In genomic region chr4:168859888-168860694, GRCh38 we compare ENCODE assay signal across 9 cellular contexts.
DNase-seq lines count a peak whose midpoint lies in the region; ATAC-seq and TF ChIP-seq lines count a peak whose summit lies in the region.
"Had no signal": no experiment of that assay in that cellular context is flagged by ENCODE, and none has a peak within 500 bp of the region (broad histone marks: within the 10 kb centered on the region; RNA-seq: fewer than 3 reads in every experiment).

No MANE protein-coding gene starts in this region.

- peaks cover 0 to 31% of the 10 kb centered on the region in 2 donors for H3K36me3 Mint-ChIP-seq in activated naive CD4-positive, alpha-beta T cell treated with anti-CD3 and anti-CD28 coated beads, Interleukin-2, amount 50 U/mL, for 72 hours
- H3K36me3 Mint-ChIP-seq in CD4-positive, alpha-beta T cell (ENCODE audit: low read depth): no peaks in the 10 kb centered on the region

- no peaks in the 10 kb centered on the region for H3K4me1 Mint-ChIP-seq in CD4-positive, alpha-beta T cell (ENCODE audit: low read depth)

- no peak for TF ChIP-seq CTCF in upper lobe of left lung (IDR thresholded peaks at IDR 0.05)
- no peak for TF ChIP-seq CTCF in CD4-positive, alpha-beta T cell (IDR thresholded peaks at IDR 0.05)
- TF ChIP-seq CTCF in tibial nerve (IDR thresholded peaks at IDR 0.05): no peak

- H3K36me3 ChIP-seq in upper lobe of left lung (no peaks in the 10 kb centered on the region), tibial nerve (no peaks in the 10 kb centered on the region)

- H3K9me3 Mint-ChIP-seq in activated naive CD4-positive, alpha-beta T cell treated with anti-CD3 and anti-CD28 coated beads, Interleukin-2, amount 50 U/mL, for 72 hours: no peaks in the 10 kb centered on the region
- no peaks in the 10 kb centered on the region for H3K9me3 Mint-ChIP-seq in CD4-positive, alpha-beta T cell

- H3K4me3 ChIP-seq in upper lobe of left lung (no peak overlapping the region), tibial nerve (no peak overlapping the region)

- no peak overlapping the region for H3K4me3 Mint-ChIP-seq in CD4-positive, alpha-beta T cell
- H3K4me3 Mint-ChIP-seq: stimulated activated naive CD8-positive, alpha-beta T cell treated with anti-CD3 and anti-CD28 coated beads, Interleukin-15, Interleukin-2, amounts not matched to agents 100 ng/mL and 50 ng/mL, for 24 hours had no signal

- DNase-seq in activated naive CD4-positive, alpha-beta T cell treated with anti-CD3 and anti-CD28 coated beads, Interleukin-2, amount 50 U/mL, for 72 hours (ENCODE audit: low spot score in 2 of 2): no peak
- no peak for DNase-seq in activated naive CD4-positive, alpha-beta T cell (lab: John Stamatoyannopoulos, UW)
- DNase-seq in upper lobe of left lung: no peak
- DNase-seq in CD4-positive, alpha-beta T cell: no peak
- no peak for DNase-seq in 8988T
- no peak for DNase-seq in tibial nerve (ENCODE audit: low spot score in 2 of 2)

- peak overlapping the region in 1 of 2 donors; percentile 89 for H3K27ac Mint-ChIP-seq in activated naive CD4-positive, alpha-beta T cell treated with anti-CD3 and anti-CD28 coated beads, Interleukin-2, amount 50 U/mL, for 72 hours
- H3K27ac Mint-ChIP-seq in CD4-positive, alpha-beta T cell: no peak overlapping the region
- H3K27ac Mint-ChIP-seq: stimulated activated naive CD8-positive, alpha-beta T cell treated with anti-CD3 and anti-CD28 coated beads, Interleukin-15, Interleukin-2, amounts not matched to agents 100 ng/mL and 50 ng/mL, for 24 hours had no signal

- intact Hi-C loops in CD4-positive, alpha-beta T cell (cut with DNase I, micrococcal nuclease): no loop called here

- TF ChIP-seq EP300 in upper lobe of left lung (IDR thresholded peaks at IDR 0.05) (no peak), tibial nerve (IDR thresholded peaks at IDR 0.05) (no peak)

- CTCF ChIA-PET in CD4-positive, alpha-beta T cell (lab: Charles Lee): interaction anchor here (1.3 kb wide), 1 partner anchor 11 kb away, joined by 3 read pairs; no protein-coding TSS in a partner anchor

- peak overlapping the region in 3 of 4 donors; percentile 24 to 53 (median 50) for H3K27ac ChIP-seq in upper lobe of left lung
- H3K27ac ChIP-seq in CD4-positive, alpha-beta T cell (ENCODE audit: low read depth, low read length): no peak overlapping the region
- H3K27ac ChIP-seq in tibial nerve: peak overlapping the region in 2 of 4 donors; percentile 1 to 50

- peak; percentile 36 to 59 for ATAC-seq in activated naive CD4-positive, alpha-beta T cell treated with anti-CD3 and anti-CD28 coated beads, Interleukin-2, amount 50 U/mL, for 72 hours
- ATAC-seq in HG03135 (IDR thresholded peaks at IDR 0.05; ENCODE audit: unreplicated experiment) (peak; percentile 93), esophagus mucosa (peak; percentile 37), upper lobe of left lung (ENCODE audit: low FRiP score in 2 of 2) (no peak)
- ATAC-seq in CD4-positive, alpha-beta T cell (ENCODE audit: poor library complexity): no peak

- H3K9me3 ChIP-seq in upper lobe of left lung (no peaks in the 10 kb centered on the region), tibial nerve (no peaks in the 10 kb centered on the region)
- no peaks in the 10 kb centered on the region for H3K9me3 ChIP-seq in CD4-positive, alpha-beta T cell (ENCODE audit: control insufficient read depth, low read length)

- TF ChIP-seq POLR2A in upper lobe of left lung (IDR thresholded peaks at IDR 0.05) (no peak), tibial nerve (IDR thresholded peaks at IDR 0.05) (no peak)

- WGBS in upper lobe of left lung, 2 donors: 89 to 90% methylated on average over 9 of the region's 9 CpGs
- WGBS in tibial nerve, 2 donors: 91 to 93% methylated on average over 9 of the region's 9 CpGs

- POLR2A ChIA-PET in CD4-positive, alpha-beta T cell (lab: Charles Lee): no interaction called here

- H3K27me3 Mint-ChIP-seq in CD4-positive, alpha-beta T cell: no peaks in the 10 kb centered on the region
- H3K27me3 Mint-ChIP-seq: stimulated activated naive CD8-positive, alpha-beta T cell treated with anti-CD3 and anti-CD28 coated beads, Interleukin-15, Interleukin-2, amounts not matched to agents 100 ng/mL and 50 ng/mL, for 24 hours had no signal

- H3K4me1 ChIP-seq in upper lobe of left lung (peaks cover 0 to 7% (median 0%) of the 10 kb centered on the region in 4 donors), tibial nerve (peaks cover 0 to 73% (median 10%) of the 10 kb centered on the region in 4 donors)

- H3K27me3 ChIP-seq in upper lobe of left lung: no peaks in the 10 kb centered on the region
- H3K27me3 ChIP-seq in CD4-positive, alpha-beta T cell (ENCODE audit: control insufficient read depth, insufficient read depth, low read length): no peaks in the 10 kb centered on the region
- H3K27me3 ChIP-seq in tibial nerve: no peaks in the 10 kb centered on the region

Comparison
In these comparisons a context has a peak if more than half of its experiments do, and no peak if none do; other contexts are left out.
1. ATAC-seq: peak in activated naive CD4-positive, alpha-beta T cell treated with anti-CD3 and anti-CD28 coated beads, Interleukin-2, amount 50 U/mL, for 72 hours (2 of 2), HG03135 (single experiment) and esophagus mucosa (single experiment); none in upper lobe of left lung (0 of 2) and CD4-positive, alpha-beta T cell (single experiment).